In genomic region chr6:3656076-3656475, GRCh38 we compare ENCODE assay signal across 6 cellular contexts.
"Had no signal": no experiment of that assay in that cellular context is flagged by ENCODE, and none has a peak within 500 bp of the region (broad histone marks: within the 10 kb centered on the region; RNA-seq: fewer than 3 reads in every experiment).

No MANE protein-coding gene starts in this region.

- H3K4me3 ChIP-seq: GM23338, K562 had no signal

- H3K9me3 Mint-ChIP-seq: GM23338, H9 had no signal

- H2AFZ ChIP-seq: GM23338 had no signal

- DNase-seq: H9, HCEC 1CT, IMR-90, KG1 had no signal

- H3K4me1 Mint-ChIP-seq: GM23338, H9 had no signal

- H3K4me2 ChIP-seq: GM23338 had no signal

- H3K27ac Mint-ChIP-seq: GM23338, H9 had no signal

- ATAC-seq: GM23338, K562 had no signal

- H3K4me3 Mint-ChIP-seq: GM23338, H9 had no signal
